In the genomic region with DNA sequence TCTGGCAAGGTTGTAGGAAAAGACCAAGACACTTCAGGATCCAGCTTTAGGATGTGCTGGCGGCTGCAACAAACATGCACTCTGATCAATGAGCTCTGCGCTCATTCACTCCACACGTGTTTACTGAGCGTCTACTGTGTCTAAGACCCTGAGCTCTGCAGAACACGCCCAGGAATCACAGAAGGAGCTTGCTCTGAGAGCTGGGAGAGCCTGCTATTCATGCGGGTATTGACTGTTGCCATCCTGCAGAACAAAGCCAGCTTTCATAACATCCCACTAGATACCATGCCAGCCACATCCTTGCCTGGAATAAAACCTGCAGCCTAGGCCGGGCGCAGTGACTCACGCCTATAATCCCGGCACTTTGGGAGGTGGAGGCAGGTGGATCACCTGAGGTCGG, we compare ENCODE assay signal across 26 cellular contexts. TPM values are rescaled to one million over a fixed set of nuclear protein-coding genes. Genes with fewer than 3 reads are reported as not detected.
A peak's percentile ranks its signal among the peaks of the same experiment; 100 is the strongest.
DNase-seq lines count a peak whose midpoint lies in the region; ATAC-seq, FAIRE-seq and TF ChIP-seq lines count a peak whose summit lies in the region.
"Had no signal": no experiment of that assay in that cellular context is flagged by ENCODE, and none has a peak within 500 bp of the region (broad histone marks: within the 10 kb centered on the region; RNA-seq: fewer than 3 reads in every experiment).

No MANE protein-coding gene starts in this region.

- H3K27me3 Mint-ChIP-seq in activated CD4-positive, alpha-beta T cell treated with anti-CD3 and anti-CD28 coated beads for 36 hours, result peaks cover 4% of the 10 kb centered on the region
- H3K27me3 Mint-ChIP-seq: activated naive CD8-positive, alpha-beta T cell treated with anti-CD3 and anti-CD28 coated beads, Interleukin-2, amount 10 ng/mL, durations not matched to agents 7 days and 5 days had no signal

- no peak overlapping the region for H3K27ac ChIP-seq in HEK293 (ENCODE audit: extremely low read depth, low read depth, low read length)
- no peak overlapping the region for H3K27ac ChIP-seq in foreskin keratinocyte
- H3K27ac ChIP-seq in pancreas, result peak overlapping the region in 1 of 4 donors; percentile 22
- H3K27ac ChIP-seq: GM23248, heart right ventricle, prostate gland had no signal

- in situ Hi-C loops in SK-MEL-5 (cut with HindIII; ENCODE audit: low pct_unique_long_range_greater_than_20kb, low sequenced_read_pairs), result no loop called here

- no peak overlapping the region for H3K4me3 Mint-ChIP-seq in activated CD4-positive, alpha-beta T cell treated with anti-CD3 and anti-CD28 coated beads for 36 hours
- H3K4me3 Mint-ChIP-seq: activated CD8-positive, alpha-beta T cell treated with anti-CD3 and anti-CD28 coated beads, Interleukin-2, amount 10 ng/mL, durations not matched to agents 7 days and 5 days; activated naive CD8-positive, alpha-beta T cell treated with anti-CD3 and anti-CD28 coated beads, Interleukin-2, amount 10 ng/mL, durations not matched to agents 7 days and 5 days; CD8-positive, alpha-beta T cell; natural killer cell treated with Interleukin-12 subunit alpha and Interleukin-12 subunit beta and Interleukin-15 and Interleukin-18, amount 100 ng/mL, for 72 hours had no signal

- no peaks in the 10 kb centered on the region for H3K9me3 Mint-ChIP-seq in activated CD4-positive, alpha-beta T cell treated with anti-CD3 and anti-CD28 coated beads for 36 hours (ENCODE audit: low read depth)
- H3K9me3 Mint-ChIP-seq: activated naive CD8-positive, alpha-beta T cell treated with anti-CD3 and anti-CD28 coated beads, Interleukin-2, amount 10 ng/mL, durations not matched to agents 7 days and 5 days; CD8-positive, alpha-beta T cell; natural killer cell treated with Interleukin-12 subunit alpha and Interleukin-12 subunit beta and Interleukin-15 and Interleukin-18, amount 100 ng/mL, for 72 hours had no signal

- ATAC-seq in foreskin keratinocyte, result peak; percentile 35
- ATAC-seq in pancreas, result peak in 3 of 4 donors; percentile 17 to 50 (median 18)
- no peak for ATAC-seq in HG02885 (IDR thresholded peaks at IDR 0.05; ENCODE audit: poor library complexity, unreplicated experiment)
- no peak for ATAC-seq in activated CD4-positive, alpha-beta T cell treated with anti-CD3 and anti-CD28 coated beads for 36 hours
- ATAC-seq: activated CD8-positive, alpha-beta T cell treated with anti-CD3 and anti-CD28 coated beads, Interleukin-2, amount 10 ng/mL, durations not matched to agents 7 days and 5 days; CD8-positive, alpha-beta T cell; heart right ventricle; left colon; natural killer cell treated with Interleukin-12 subunit alpha and Interleukin-12 subunit beta and Interleukin-15 and Interleukin-18, amount 100 ng/mL, for 72 hours had no signal

- H3K4me1 ChIP-seq in HEK293 (ENCODE audit: control insufficient read depth, insufficient read depth, low read length), result peaks cover 11% of the 10 kb centered on the region
- H3K4me1 ChIP-seq in foreskin keratinocyte, result peaks cover 19% of the 10 kb centered on the region
- H3K4me1 ChIP-seq in pancreas, result peaks cover 0 to 13% (median 13%) of the 10 kb centered on the region in 3 donors
- H3K4me1 ChIP-seq: prostate gland had no signal

- H3K36me3 ChIP-seq in HEK293 (ENCODE audit: control insufficient read depth in 2 of 2, insufficient read depth in 1 of 2, low read length in 2 of 2), result no peaks in the 10 kb centered on the region; a peak in 1 of 3 replicates
- H3K36me3 ChIP-seq in pancreas, result no peaks in the 10 kb centered on the region
- H3K36me3 ChIP-seq: heart right ventricle, prostate gland had no signal

- 73 to 75% methylated on average over 11 of the region's 11 CpGs for WGBS in pancreas, 2 donors

- H3K36me3 Mint-ChIP-seq in activated CD4-positive, alpha-beta T cell treated with anti-CD3 and anti-CD28 coated beads for 36 hours (ENCODE audit: low read depth), result no peaks in the 10 kb centered on the region
- H3K36me3 Mint-ChIP-seq: activated naive CD8-positive, alpha-beta T cell treated with anti-CD3 and anti-CD28 coated beads, Interleukin-2, amount 10 ng/mL, durations not matched to agents 7 days and 5 days; CD8-positive, alpha-beta T cell; natural killer cell treated with Interleukin-12 subunit alpha and Interleukin-12 subunit beta and Interleukin-15 and Interleukin-18, amount 100 ng/mL, for 72 hours had no signal

- H3K27me3 ChIP-seq in foreskin keratinocyte (no peaks in the 10 kb centered on the region), pancreas (no peaks in the 10 kb centered on the region)
- H3K27me3 ChIP-seq: heart right ventricle had no signal

- H3K27ac Mint-ChIP-seq in activated CD4-positive, alpha-beta T cell treated with anti-CD3 and anti-CD28 coated beads for 36 hours, result no peak overlapping the region
- H3K27ac Mint-ChIP-seq: activated CD8-positive, alpha-beta T cell treated with anti-CD3 and anti-CD28 coated beads, Interleukin-2, amount 10 ng/mL, durations not matched to agents 7 days and 5 days; activated naive CD8-positive, alpha-beta T cell treated with anti-CD3 and anti-CD28 coated beads, Interleukin-2, amount 10 ng/mL, durations not matched to agents 7 days and 5 days; CD8-positive, alpha-beta T cell; natural killer cell treated with Interleukin-12 subunit alpha and Interleukin-12 subunit beta and Interleukin-15 and Interleukin-18, amount 100 ng/mL, for 72 hours had no signal

- no peaks in the 10 kb centered on the region for H3K9me3 ChIP-seq in HEK293 (ENCODE audit: control insufficient read depth, insufficient read depth, low read depth, low read length)
- no peaks in the 10 kb centered on the region for H3K9me3 ChIP-seq in pancreas
- H3K9me3 ChIP-seq: heart right ventricle, prostate gland had no signal

- no peak for FAIRE-seq in pancreas (lab: Jason Lieb, UNC)
- FAIRE-seq: astrocyte had no signal

- peak; percentile 92 for DNase-seq in SK-MEL-5 (ENCODE audit: low read depth, low spot score)
- no peak for DNase-seq in foreskin keratinocyte
- DNase-seq in pancreas, result peak in 1 of 6 donors; percentile 32
- no peak for DNase-seq in activated CD4-positive, alpha-beta T cell treated with anti-CD3 and anti-CD28 coated beads for 36 hours
- DNase-seq in NCI-H446 (lab: John Stamatoyannopoulos, UW), result no peak
- no peak for DNase-seq in activated CD4-positive, CD25-positive, alpha-beta regulatory T cell treated with anti-CD3 and anti-CD28 coated beads, Interleukin-2, amount 50 U/mL, for 72 hours
- DNase-seq: activated CD4-positive, alpha-beta T cell treated with anti-CD3 and anti-CD28 coated beads for 1 hour; activated CD8-positive, alpha-beta T cell treated with anti-CD3 and anti-CD28 coated beads, Interleukin-2, amount 10 ng/mL, durations not matched to agents 7 days and 5 days; activated effector memory CD4-positive, alpha-beta T cell treated with anti-CD3 and anti-CD28 coated beads, Interleukin-2, amount 50 U/mL, for 16 hours; activated naive CD8-positive, alpha-beta T cell treated with anti-CD3 and anti-CD28 coated beads, Interleukin-2, amount 10 ng/mL, durations not matched to agents 7 days and 5 days; activated T-cell treated with anti-CD3 and anti-CD28 coated beads for 4 hours; CD8-positive, alpha-beta T cell; GM23248; heart right ventricle; left colon; NCI-H1105 treated with DMSO at 0.1 percent for 48 hours; NCI-H2081 treated with DMSO at 0.1 percent for 48 hours; SHP77 treated with DMSO at 0.1 percent for 48 hours; stimulated activated CD8-positive, alpha-beta memory T cell treated with anti-CD3 and anti-CD28 coated beads, Interleukin-4, amount 100 ng/mL, for 48 hours; SW 1271; trophoblast cell had no signal

- POLR2A ChIA-PET in HEK293 (lab: Yijun Ruan, JAX), result no interaction called here
- POLR2A ChIA-PET in activated CD4-positive, alpha-beta T cell treated with anti-CD3 and anti-CD28 coated beads for 36 hours (lab: Charles Lee), result no interaction called here

- H3K4me3 ChIP-seq in HEK293 (ENCODE audit: low read depth, low read length) (no peak overlapping the region), pancreas (no peak overlapping the region)
- H3K4me3 ChIP-seq: GM23248, heart right ventricle, prostate gland had no signal

- intact Hi-C loops in pancreas (cut with DNase I), result no loop called here
- intact Hi-C loops in activated CD4-positive, alpha-beta T cell treated with anti-CD3 and anti-CD28 coated beads for 36 hours (cut with DNase I, micrococcal nuclease), result no loop called here

- TF ChIP-seq CTCF in HEK293 (tag by site-specific recombination; IDR thresholded peaks at IDR 0.05), result no peak
- TF ChIP-seq CTCF in foreskin keratinocyte (conservative IDR thresholded peaks at IDR 0.05), result no peak
- TF ChIP-seq CTCF in pancreas (IDR thresholded peaks at IDR 0.05), result no peak

- H3K4me1 Mint-ChIP-seq in activated CD4-positive, alpha-beta T cell treated with anti-CD3 and anti-CD28 coated beads for 36 hours, result no peaks in the 10 kb centered on the region
- H3K4me1 Mint-ChIP-seq: activated naive CD8-positive, alpha-beta T cell treated with anti-CD3 and anti-CD28 coated beads, Interleukin-2, amount 10 ng/mL, durations not matched to agents 7 days and 5 days had no signal

- CTCF ChIA-PET in HEK293 (lab: Yijun Ruan, JAX), result interaction anchor here (0.8 to 2.2 kb wide), 3 partner anchors 16 to 55 kb away, joined by 3 to 6 read pairs (median 3); no protein-coding TSS in a partner anchor
- CTCF ChIA-PET in activated CD4-positive, alpha-beta T cell treated with anti-CD3 and anti-CD28 coated beads for 36 hours (lab: Charles Lee), result no interaction called here

TF ChIP-seq in HEK293, 187 proteins besides CTCF, POLR2A, EP300 and RAD21:
- TF ChIP-seq ZNF169 (tag by site-specific recombination; IDR thresholded peaks at IDR 0.05) (no peak), BCL6B (tag by site-specific recombination; IDR thresholded peaks at IDR 0.05) (no peak), ZBTB17 (tag by site-specific recombination; IDR thresholded peaks at IDR 0.05) (peak; percentile 42)

RNA-seq across cellular contexts. Expression of gene NXN, which starts 44.1 kb away (rescaled TPM):
- total RNA-seq in SK-MEL-5 (2014; rRNA removed; shearing (Covaris generic)), result 12.4 and 15.8 TPM in 2 replicates
- polyA plus RNA-seq in SK-MEL-5 (2015; cell fraction: cytosol; rRNA removed), result 24.0 and 29.2 TPM in 2 replicates
- 3.3 and 12.9 TPM in 2 replicates for polyA plus RNA-seq in SK-MEL-5 (2015; cell fraction: nucleus; rRNA removed)
- 74.7 and 94.8 TPM in 2 replicates for total RNA-seq in foreskin keratinocyte
- 69.8 and 84.0 TPM in 2 replicates for polyA plus RNA-seq in foreskin keratinocyte
- total RNA-seq in pancreas, result 10 to 100 TPM; 25.2 to 35.0 (median 30.7) TPM
- 10 to 100 TPM; 17.4 to 20.9 TPM for polyA plus RNA-seq in pancreas
- 1 to 10 TPM in 1 of 2 experiments, under 1 TPM in 1; 0.93 to 1.4 TPM for total RNA-seq in activated CD4-positive, alpha-beta T cell treated with anti-CD3 and anti-CD28 coated beads for 36 hours

Comparison
In these comparisons a context has a peak if more than half of its experiments do, and no peak if none do; other contexts are left out.
1. ATAC-seq: peak in foreskin keratinocyte (single experiment) and pancreas (3 of 4); none in HG02885 (single experiment) and activated CD4-positive, alpha-beta T cell treated with anti-CD3 and anti-CD28 coated beads for 36 hours (single experiment).